ENCODE assay signal across 36 cellular contexts in genomic region chr16:67454852-67455251, GRCh38. TPM values are rescaled to one million over a fixed set of nuclear protein-coding genes. Genes with fewer than 3 reads are reported as not detected.
"Had no signal": no experiment of that assay in that cellular context is flagged by ENCODE, and none has a peak within 500 bp of the region (broad histone marks: within the 10 kb centered on the region; RNA-seq: fewer than 3 reads in every experiment).

No MANE protein-coding gene starts in this region.

- H3K36me3 Mint-ChIP-seq: activated naive CD8-positive, alpha-beta T cell treated with anti-CD3 and anti-CD28 coated beads for 36 hours; type B pancreatic cell had no signal

- H3K36me3 ChIP-seq: colonic mucosa, ovary, uterus had no signal

- H3K27ac ChIP-seq: adrenal gland, colonic mucosa, dorsolateral prefrontal cortex, gastroesophageal sphincter, neutrophil, ovary, uterus had no signal

- H3K4me3 ChIP-seq: adrenal gland, body of pancreas, colonic mucosa, dorsolateral prefrontal cortex, gastroesophageal sphincter, ovary, skin epidermis, uterus had no signal

- H3K27me3 ChIP-seq: adrenal gland, body of pancreas, colonic mucosa, dorsolateral prefrontal cortex, gastroesophageal sphincter, neutrophil, ovary, uterus had no signal

- H3K9me3 Mint-ChIP-seq: activated B cell treated with CpG ODN at 0.5 μM for 24 hours; activated naive CD8-positive, alpha-beta T cell treated with anti-CD3 and anti-CD28 coated beads for 36 hours; activated T-cell treated with anti-CD3 and anti-CD28 coated beads, Interleukin-2, amount 50 U/mL, for 4 hours; naive thymus-derived CD8-positive, alpha-beta T cell; stimulated activated naive CD8-positive, alpha-beta T cell treated with anti-CD3 and anti-CD28 coated beads, Interleukin-15, amount 100 ng/mL, for 72 hours; type B pancreatic cell had no signal

- H3K27ac Mint-ChIP-seq: activated B cell treated with CpG ODN at 0.5 μM for 24 hours; activated CD4-positive, alpha-beta T cell treated with anti-CD3 and anti-CD28 coated beads for 36 hours; activated naive CD8-positive, alpha-beta T cell treated with anti-CD3 and anti-CD28 coated beads for 36 hours; progenitor cell of endocrine pancreas; type B pancreatic cell had no signal

- H3K4me3 Mint-ChIP-seq: activated B cell treated with CpG ODN at 0.5 μM for 24 hours; activated CD4-positive, alpha-beta T cell treated with anti-CD3 and anti-CD28 coated beads for 36 hours; activated naive CD8-positive, alpha-beta T cell treated with anti-CD3 and anti-CD28 coated beads for 36 hours; activated T-cell treated with anti-CD3 and anti-CD28 coated beads, Interleukin-2, amount 50 U/mL, for 4 hours; naive thymus-derived CD8-positive, alpha-beta T cell; stimulated activated naive CD8-positive, alpha-beta T cell treated with anti-CD3 and anti-CD28 coated beads, Interleukin-15, amount 100 ng/mL, for 72 hours; type B pancreatic cell had no signal

- H3K9me3 ChIP-seq: adrenal gland, body of pancreas, colonic mucosa, gastroesophageal sphincter, neutrophil, ovary, uterus had no signal

- H3K27me3 Mint-ChIP-seq: activated B cell treated with CpG ODN at 0.5 μM for 24 hours; activated CD4-positive, alpha-beta T cell treated with anti-CD3 and anti-CD28 coated beads for 36 hours; activated naive CD8-positive, alpha-beta T cell treated with anti-CD3 and anti-CD28 coated beads for 36 hours; naive thymus-derived CD8-positive, alpha-beta T cell; progenitor cell of endocrine pancreas; stimulated activated naive CD8-positive, alpha-beta T cell treated with anti-CD3 and anti-CD28 coated beads, Interleukin-15, amount 100 ng/mL, for 72 hours; type B pancreatic cell had no signal

- DNase-seq: activated B cell treated with CpG ODN at 0.5 μM for 24 hours; activated CD4-positive, alpha-beta T cell treated with anti-CD3 and anti-CD28 coated beads for 36 hours; activated CD8-positive, alpha-beta memory T cell treated with anti-CD3 and anti-CD28 coated beads for 24 hours; activated CD8-positive, alpha-beta memory T cell treated with anti-CD3 and anti-CD28 coated beads, Interleukin-2, amount 50 U/mL, for 48 hours; activated effector memory CD4-positive, alpha-beta T cell treated with Interleukin-2 at 50 U/mL for 16 hours; activated naive CD4-positive, alpha-beta T cell treated with Interleukin-2 at 50 U/mL for 16 hours; activated naive CD8-positive, alpha-beta T cell treated with anti-CD3 and anti-CD28 coated beads for 36 hours; activated T-cell treated with anti-CD3 and anti-CD28 coated beads, Interleukin-2, amount 50 U/mL, for 4 hours; adrenal gland; aorta; body of pancreas; colonic mucosa; dorsolateral prefrontal cortex; effector memory CD4-positive, alpha-beta T cell; hippocampal formation; left cardiac atrium; mammary epithelial cell; naive thymus-derived CD8-positive, alpha-beta T cell; ovary; stimulated activated CD4-positive, alpha-beta T cell treated with anti-CD3 and anti-CD28 coated beads, Interleukin-12 subunit alpha, Interleukin-12 subunit beta, amount 100 ng/mL, for 4 hours; stimulated activated CD4-positive, alpha-beta T cell treated with anti-CD3 and anti-CD28 coated beads, Interleukin-4, amount 100 ng/mL, for 1 hour; stimulated activated naive CD8-positive, alpha-beta T cell treated with anti-CD3 and anti-CD28 coated beads, Interleukin-15, amount 100 ng/mL, for 72 hours; substantia nigra; T-helper 2 cell; uterus had no signal

- ATAC-seq: activated CD4-positive, alpha-beta T cell treated with anti-CD3 and anti-CD28 coated beads for 36 hours; activated T-cell treated with anti-CD3 and anti-CD28 coated beads, Interleukin-2, amount 50 U/mL, for 4 hours; body of pancreas; gastroesophageal sphincter; left cardiac atrium; naive thymus-derived CD8-positive, alpha-beta T cell; sciatic nerve; stimulated activated naive CD8-positive, alpha-beta T cell treated with anti-CD3 and anti-CD28 coated beads, Interleukin-15, amount 100 ng/mL, for 72 hours had no signal

RNA-seq across cellular contexts. Expression of gene HSD11B2, which starts 23.9 kb away (rescaled TPM):
- total RNA-seq: endothelial cell of umbilical vein; fibroblast of lung; fibroblast of villous mesenchyme; naive thymus-derived CD8-positive, alpha-beta T cell had no signal

RNA-seq across cellular contexts. Expression of gene AGRP, which starts 28.5 kb away (rescaled TPM):
- total RNA-seq: activated B cell treated with CpG ODN at 0.5 μM for 24 hours; activated CD4-positive, alpha-beta T cell treated with anti-CD3 and anti-CD28 coated beads for 36 hours; activated T-cell treated with anti-CD3 and anti-CD28 coated beads, Interleukin-2, amount 50 U/mL, for 4 hours; aorta; body of pancreas; colonic mucosa; endothelial cell of umbilical vein; fibroblast of lung; fibroblast of villous mesenchyme; gastroesophageal sphincter; left cardiac atrium; liver; mammary epithelial cell; naive thymus-derived CD8-positive, alpha-beta T cell; progenitor cell of endocrine pancreas; renal cortical epithelial cell; sciatic nerve; uterus had no signal
